Comparison of ENCODE assay signal across 8 cellular contexts in genomic region chr15:51970132-51970817, GRCh38. TPM values are rescaled to one million over a fixed set of nuclear protein-coding genes. Genes with fewer than 3 reads are reported as not detected.
DNase-seq lines count a peak whose midpoint lies in the region; ATAC-seq and TF ChIP-seq lines count a peak whose summit lies in the region.

No MANE protein-coding gene starts in this region.

- peaks cover 7% of the 10 kb centered on the region; the same call in 1 of the 2 replicates for H3K4me1 ChIP-seq in GM23338 (ENCODE audit: insufficient read depth)
- peaks cover 15% of the 10 kb centered on the region for H3K4me1 ChIP-seq in PC-3 (ENCODE audit: insufficient read depth, low read length)
- peaks cover 11% of the 10 kb centered on the region for H3K4me1 ChIP-seq in psoas muscle

- BruUV-seq in PC-3 (replicated peaks; lab: Mats Ljungman, UMichigan) = no TSS peak

- H3K9me3 ChIP-seq in PC-3 (ENCODE audit: low read length) = no peaks in the 10 kb centered on the region
- H3K9me3 ChIP-seq in psoas muscle = peaks cover 13% of the 10 kb centered on the region

- peaks cover 2% of the 10 kb centered on the region; the same call in 1 of the 3 replicates for H3K4me1 Mint-ChIP-seq in GM23338
- peaks cover 13% of the 10 kb centered on the region for H3K4me1 Mint-ChIP-seq in endothelial cell (ENCODE audit: unreplicated experiment)

- peak overlapping the region; percentile 91 for H3K9ac ChIP-seq in PC-3 (ENCODE audit: low read length)

- H3K27ac ChIP-seq in GM23338 (ENCODE audit: low read depth) = no peak overlapping the region
- peak overlapping the region; percentile 70 for H3K27ac ChIP-seq in PC-3 (ENCODE audit: low read length)
- no peak overlapping the region for H3K27ac ChIP-seq in psoas muscle

- H3K36me3 Mint-ChIP-seq in GM23338 (ENCODE audit: low read depth) (peaks cover 21% of the 10 kb centered on the region), endothelial cell (ENCODE audit: low read depth, unreplicated experiment) (peaks cover 15% of the 10 kb centered on the region)

- peaks cover 8% of the 10 kb centered on the region; the same call in 2 of the 3 replicates for H3K9me3 Mint-ChIP-seq in GM23338
- H3K9me3 Mint-ChIP-seq in endothelial cell (ENCODE audit: unreplicated experiment) = no peaks in the 10 kb centered on the region

- H3F3A ChIP-seq in GM23338 (replicated peaks; ENCODE audit: low read depth) = no peaks in the 10 kb centered on the region
- H3F3A ChIP-seq in PC-3 (ENCODE audit: low read length, unreplicated experiment) = no peaks in the 10 kb centered on the region

- CTCF ChIA-PET in PC-3 (lab: Charles Lee) = interaction anchor here (0.5 kb wide), 1 partner anchor 67 kb away, joined by 3 read pairs; no protein-coding TSS in a partner anchor

- H3K27ac Mint-ChIP-seq in GM23338 (peak overlapping the region; percentile 56; the same call in 1 of the 2 replicates), endothelial cell (ENCODE audit: unreplicated experiment) (no peak overlapping the region)

- TF ChIP-seq CTCF in GM23338 (conservative IDR thresholded peaks at IDR 0.05; ENCODE audit: low read depth in 2 of 2) (no peak), PC-3 (conservative IDR thresholded peaks at IDR 0.05; ENCODE audit: low read depth, low read length) (no peak), endothelial cell (IDR thresholded peaks at IDR 0.05; ENCODE audit: unreplicated experiment) (no peak), psoas muscle (IDR thresholded peaks at IDR 0.05) (no peak)

- H3K4me3 Mint-ChIP-seq in GM23338 (peak overlapping the region; percentile 93), endothelial cell (ENCODE audit: unreplicated experiment) (peak overlapping the region; percentile 96)

- peaks cover 2% of the 10 kb centered on the region; the same call in 1 of the 2 replicates for H3K36me3 ChIP-seq in GM23338 (ENCODE audit: insufficient read depth)
- peaks cover 6% of the 10 kb centered on the region for H3K36me3 ChIP-seq in PC-3 (ENCODE audit: low read depth, low read length)
- H3K36me3 ChIP-seq in psoas muscle (ENCODE audit: insufficient read depth in 1 of 2, low read depth in 1 of 2) = peaks cover 0 to 6% of the 10 kb centered on the region in 2 donors

- WGBS in psoas muscle, 3 donors = 71 to 85% (median 84%) methylated on average over 4 of the region's 4 CpGs

- peak overlapping the region; percentile 97 for H3K4me3 ChIP-seq in GM23338
- H3K4me3 ChIP-seq in PC-3 (ENCODE audit: low read length) = peak overlapping the region; percentile 94
- peak overlapping the region; percentile 100 for H3K4me3 ChIP-seq in psoas muscle

- POLR2A ChIA-PET in PC-3 (lab: Charles Lee; ENCODE audit: unreplicated experiment) = interaction anchor here (1.1 kb wide), 1 partner anchor 209 kb away, joined by 3 read pairs; no protein-coding TSS in a partner anchor

- H3K9me2 ChIP-seq in GM23338 (ENCODE audit: insufficient read depth) (no peaks in the 10 kb centered on the region), PC-3 (replicated peaks; ENCODE audit: low read length) (no peaks in the 10 kb centered on the region)

- peaks cover 68% of the 10 kb centered on the region for H3K79me2 ChIP-seq in GM23338 (replicated peaks; ENCODE audit: insufficient read depth)
- peaks cover 69% of the 10 kb centered on the region for H3K79me2 ChIP-seq in PC-3 (ENCODE audit: low read length)

- peaks cover 10% of the 10 kb centered on the region for H4K20me1 ChIP-seq in GM23338 (replicated peaks; ENCODE audit: insufficient read depth)
- peaks cover 4% of the 10 kb centered on the region; the same call in 1 of the 2 replicates for H4K20me1 ChIP-seq in PC-3 (ENCODE audit: low read length)

- H3K27me3 ChIP-seq in GM23338 (ENCODE audit: insufficient read depth) = no peaks in the 10 kb centered on the region
- H3K27me3 ChIP-seq in PC-3 (ENCODE audit: low read length) = no peaks in the 10 kb centered on the region
- no peaks in the 10 kb centered on the region for H3K27me3 ChIP-seq in psoas muscle (ENCODE audit: insufficient read depth in 3 of 3, low read length in 2 of 3)

- H3K4me2 ChIP-seq in GM23338 (peak overlapping the region; percentile 93), PC-3 (ENCODE audit: low read length) (peak overlapping the region; percentile 95)

- H2AFZ ChIP-seq in GM23338 (no peak overlapping the region), PC-3 (ENCODE audit: low read length) (no peak overlapping the region)

- intact Hi-C loops in PC-3 (cut with micrococcal nuclease) = no loop called here
- intact Hi-C loops in psoas muscle (cut with DNase I) = loop anchor here in 1 of 2 donors (5.0 kb wide), 2 partner anchors 107 to 167 kb away; no protein-coding TSS in a partner anchor

- H3K27me3 Mint-ChIP-seq in GM23338 (ENCODE audit: insufficient read depth, low read depth, poor library complexity) = peaks cover 9% of the 10 kb centered on the region
- H3K27me3 Mint-ChIP-seq in endothelial cell (ENCODE audit: unreplicated experiment) = peaks cover 7% of the 10 kb centered on the region

- DNase-seq in GM23338 (ENCODE audit: low spot score) (no peak), PC-3 (no peak), endothelial cell (ENCODE audit: low spot score) (no peak), psoas muscle (no peak), COLO829 (ENCODE audit: low spot score) (no peak), globus pallidus (ENCODE audit: low spot score) (no peak), NCI-H1436 treated with DMSO at 0.1 percent for 48 hours (lab: John Stamatoyannopoulos, UW) (no peak)
- no peak for DNase-seq in stimulated activated CD4-positive, alpha-beta T cell treated with anti-CD3 and anti-CD28 coated beads, Interleukin-4, amount 100 ng/mL, for 4 hours

- ATAC-seq in GM23338 (no peak), PC-3 (peak; percentile 12; the same call in 1 of the 2 replicates), psoas muscle (no peak)

TF ChIP-seq in GM23338, 12 proteins besides CTCF, POLR2A, EP300 and RAD21:
- no peak for TF ChIP-seq EZH2 (IDR thresholded peaks at IDR 0.05; ENCODE audit: low read depth, unreplicated experiment)
- no peak for TF ChIP-seq ETS1 (IDR thresholded peaks at IDR 0.05)
- no peak for TF ChIP-seq NANOG (IDR thresholded peaks at IDR 0.05; ENCODE audit: borderline replicate concordance)

RNA-seq across cellular contexts. Expression of gene LEO1, which starts 1.3 kb away (rescaled TPM):
- 34.7 and 41.4 TPM in 2 replicates for total RNA-seq in GM23338 (2014; rRNA removed; shearing (Covaris generic))
- 44.1 and 55.6 TPM in 2 replicates for polyA plus RNA-seq in GM23338 (2016; fragmentation: Nextera tagmentation; extraction: Ambion mirVana)
- total RNA-seq in PC-3 (2014; rRNA removed) = 24.1 and 32.4 TPM in 2 replicates
- total RNA-seq in endothelial cell (ENCODE audit: unreplicated experiment) = 25.5 TPM
- 10 to 100 TPM in 1 of 4 donors, 1 to 10 TPM in 3; 6.2 to 10.2 (median 7.1) TPM for total RNA-seq in psoas muscle
- 10 to 100 TPM in 2 of 3 donors, 1 to 10 TPM in 1; 7.1 to 18.6 (median 16.3) TPM for polyA plus RNA-seq in psoas muscle

RNA-seq across cellular contexts. Expression of gene MAPK6, which starts 48.7 kb away (rescaled TPM):
- total RNA-seq in GM23338 (2014; rRNA removed; shearing (Covaris generic)) = 92.3 and 94.9 TPM in 2 replicates
- polyA plus RNA-seq in GM23338 (2016; fragmentation: Nextera tagmentation; extraction: Ambion mirVana) (40.9 and 43.5 TPM in 2 replicates), psoas muscle (10 to 100 TPM; 21.1 to 62.7 (median 48.5) TPM)
- total RNA-seq in PC-3 (2014; rRNA removed) (21.9 and 22.5 TPM in 2 replicates), endothelial cell (ENCODE audit: unreplicated experiment) (94.6 TPM), psoas muscle (10 to 100 TPM; 29.4 to 58.5 (median 47.7) TPM)
